7 cellular contexts compared by ENCODE assay signal in genomic region chr20:9647741-9648140, GRCh38.
"Had no signal": no experiment of that assay in that cellular context is flagged by ENCODE, and none has a peak within 500 bp of the region (broad histone marks: within the 10 kb centered on the region; RNA-seq: fewer than 3 reads in every experiment).

No MANE protein-coding gene starts in this region.

- H3K9ac ChIP-seq: GM23248 had no signal

- H3K9me3 ChIP-seq: HAP-1 had no signal

- H2AFZ ChIP-seq: GM23248 had no signal

- H3K9me3 Mint-ChIP-seq: HFFc6 had no signal

- H3K4me1 ChIP-seq: HAP-1 had no signal

- H3K4me3 Mint-ChIP-seq: HFFc6, IgD-negative memory B cell had no signal

- H3K27ac ChIP-seq: GM23248, HL-60 had no signal

- H3K27ac Mint-ChIP-seq: HFFc6, IgD-negative memory B cell had no signal

- H3K27me3 Mint-ChIP-seq: IgD-negative memory B cell had no signal

- H3K4me3 ChIP-seq: GM23248, HAP-1 had no signal

- DNase-seq: GM23248, GOT3, H7, HFFc6 had no signal

- H3K4me1 Mint-ChIP-seq: IgD-negative memory B cell had no signal

- H3K36me3 ChIP-seq: HAP-1 had no signal
